In the genomic region with DNA sequence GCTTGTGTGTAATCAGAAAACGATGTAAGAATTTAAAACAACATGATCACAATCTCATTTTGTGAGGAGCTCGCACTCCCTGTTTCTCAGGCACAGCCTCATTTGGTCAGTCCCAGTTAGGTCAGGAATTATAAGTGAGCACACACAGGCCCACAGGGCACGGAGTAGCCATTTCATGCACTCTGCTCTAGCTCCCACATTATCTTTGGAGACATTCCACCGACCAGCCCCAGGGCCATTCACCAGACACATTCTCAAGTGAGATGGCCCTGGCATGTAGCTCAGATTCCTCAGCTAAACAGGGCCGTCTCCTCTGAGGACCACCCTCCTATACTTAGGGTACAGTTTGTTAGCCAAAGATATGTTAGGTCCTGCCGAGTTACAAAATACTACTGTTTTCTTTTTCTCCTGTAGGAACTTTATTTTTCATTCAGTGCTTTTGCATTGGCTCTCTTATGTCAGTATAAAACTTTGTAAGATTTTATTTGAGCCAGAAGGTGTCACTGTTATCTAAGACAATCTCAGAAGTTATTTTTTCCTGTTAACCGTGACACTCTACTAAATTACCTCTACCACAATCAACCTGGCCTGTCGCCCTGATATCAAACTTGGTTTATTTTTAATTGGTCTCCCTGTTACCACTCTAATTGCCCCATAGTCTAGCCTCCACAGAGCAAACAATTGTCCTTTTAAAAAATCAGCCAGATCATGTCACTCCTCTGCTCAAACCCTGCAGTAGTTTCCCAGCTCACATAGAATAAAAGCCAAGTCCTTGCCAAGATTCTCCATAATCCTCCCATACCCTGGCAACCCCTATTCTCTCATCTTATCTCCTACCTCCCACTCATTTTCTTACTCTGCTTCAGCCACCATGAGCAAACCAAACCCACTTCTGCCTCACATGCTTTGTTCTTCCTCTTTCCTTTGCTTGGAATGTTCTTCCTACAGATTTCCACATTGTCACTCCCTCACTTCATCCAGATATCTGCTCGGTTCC, we compare ENCODE assay signal across 8 cellular contexts.
DNase-seq lines count a peak whose midpoint lies in the region; ATAC-seq and TF ChIP-seq lines count a peak whose summit lies in the region.

No MANE protein-coding gene starts in this region.

- 46 to 58% methylated on average over 9 of the region's 9 CpGs for WGBS in esophagus squamous epithelium, 2 donors

- H3K36me3 ChIP-seq in GM06990 (ENCODE audit: control insufficient read depth, insufficient read depth, low read length) (no peaks in the 10 kb centered on the region), OCI-LY3 (replicated peaks; ENCODE audit: low read depth, low read length) (no peaks in the 10 kb centered on the region), esophagus squamous epithelium (peaks cover 0 to 7% (median 0%) of the 10 kb centered on the region in 3 donors), rectal smooth muscle tissue (ENCODE audit: control insufficient read depth, insufficient read depth, low read length) (no peaks in the 10 kb centered on the region)

- H3K4me3 ChIP-seq in GM06990 (replicated peaks; ENCODE audit: low read depth, low read length) (no peak overlapping the region), OCI-LY3 (ENCODE audit: low read length) (no peak overlapping the region), esophagus squamous epithelium (no peak overlapping the region), rectal smooth muscle tissue (ENCODE audit: low read length) (no peak overlapping the region)

- H3K9ac ChIP-seq in OCI-LY3 (ENCODE audit: low read length) (no peak overlapping the region), rectal smooth muscle tissue (ENCODE audit: low read length) (no peak overlapping the region)

- peak overlapping the region; percentile 18; the same call in 1 of the 2 replicates for H3K4me2 ChIP-seq in OCI-LY3 (ENCODE audit: low read length)

- H3K4me1 ChIP-seq in OCI-LY3 (ENCODE audit: low read length) (peaks cover 10% of the 10 kb centered on the region; the same call in 1 of the 2 replicates), esophagus squamous epithelium (peaks cover 0 to 15% (median 0%) of the 10 kb centered on the region in 3 donors), rectal smooth muscle tissue (ENCODE audit: control insufficient read depth, insufficient read depth, low read length) (peaks cover 14% of the 10 kb centered on the region)

- TF ChIP-seq POLR2A in esophagus squamous epithelium (IDR thresholded peaks at IDR 0.05): no peak

- no peaks in the 10 kb centered on the region for H3K79me2 ChIP-seq in OCI-LY3 (ENCODE audit: low read length)

- H3K9me3 ChIP-seq in OCI-LY3 (ENCODE audit: insufficient read depth, low read length): no peaks in the 10 kb centered on the region
- H3K9me3 ChIP-seq in esophagus squamous epithelium: no peaks in the 10 kb centered on the region

- H3K27me3 ChIP-seq in GM06990 (replicated peaks; ENCODE audit: control insufficient read depth, insufficient read depth, low read length): no peaks in the 10 kb centered on the region
- peaks cover 10% of the 10 kb centered on the region; the same call in 1 of the 2 replicates for H3K27me3 ChIP-seq in OCI-LY3 (ENCODE audit: low read depth, low read length)
- H3K27me3 ChIP-seq in esophagus squamous epithelium: no peaks in the 10 kb centered on the region
- H3K27me3 ChIP-seq in rectal smooth muscle tissue (ENCODE audit: control insufficient read depth, insufficient read depth, low read length): no peaks in the 10 kb centered on the region

- peak; percentile 25 for TF ChIP-seq CTCF in GM06990 (IDR thresholded peaks at IDR 0.05; ENCODE audit: insufficient read depth, low read length, poor library complexity, severe bottlenecking)
- peak; percentile 54 for TF ChIP-seq CTCF in OCI-LY3 (IDR thresholded peaks at IDR 0.05; ENCODE audit: low read depth, low read length)
- TF ChIP-seq CTCF in esophagus squamous epithelium (IDR thresholded peaks at IDR 0.05): peak in 1 of 6 experiments; percentile 10

- no peaks in the 10 kb centered on the region for H4K20me1 ChIP-seq in OCI-LY3 (ENCODE audit: insufficient read depth, low read length)

- H3K27ac ChIP-seq in OCI-LY3 (ENCODE audit: low read length): no peak overlapping the region
- peak overlapping the region in 3 of 4 donors; percentile 4 to 60 (median 40) for H3K27ac ChIP-seq in esophagus squamous epithelium
- H3K27ac ChIP-seq in rectal smooth muscle tissue (ENCODE audit: low read depth, low read length): peak overlapping the region; percentile 70

- peak overlapping the region; percentile 2; the same call in 1 of the 2 replicates for H2AFZ ChIP-seq in OCI-LY3 (ENCODE audit: low read depth, low read length)

- DNase-seq in GM06990 (ENCODE audit: extremely low read depth, insufficient read length): no peak
- DNase-seq in esophagus squamous epithelium (lab: John Stamatoyannopoulos, UW): no peak
- DNase-seq in activated gamma-delta T cell treated with Interleukin-2 at 50 U/mL for 16 hours: no peak
- no peak for DNase-seq in NCI-H2029 treated with DMSO at 0.1 percent for 48 hours (lab: John Stamatoyannopoulos, UW)

- ATAC-seq in GM21447 (IDR thresholded peaks at IDR 0.05; ENCODE audit: unreplicated experiment): no peak
- no peak for ATAC-seq in GM21390 (IDR thresholded peaks at IDR 0.05; ENCODE audit: unreplicated experiment)

- intact Hi-C loops in esophagus squamous epithelium (cut with DNase I): loop anchor here (10.0 kb wide), 1 partner anchor 944 kb away; no protein-coding TSS in a partner anchor
